Comparison of ENCODE assay signal across 20 cellular contexts in genomic region chrX:152900937-152901445, GRCh38. TPM values are rescaled to one million over a fixed set of nuclear protein-coding genes. Genes with fewer than 3 reads are reported as not detected.
DNase-seq lines count a peak whose midpoint lies in the region; ATAC-seq, FAIRE-seq and TF ChIP-seq lines count a peak whose summit lies in the region.
"Had no signal": no experiment of that assay in that cellular context is flagged by ENCODE, and none has a peak within 500 bp of the region (broad histone marks: within the 10 kb centered on the region; RNA-seq: fewer than 3 reads in every experiment).

No MANE protein-coding gene starts in this region.

- TF ChIP-seq CTCF in keratinocyte (optimal IDR thresholded peaks at IDR 0.05 in 1 of 3, IDR thresholded peaks at IDR 0.05 in 1 of 3, conservative IDR thresholded peaks at IDR 0.05 in 1 of 3; ENCODE audit: extremely low read depth in 1 of 3, insufficient read depth in 2 of 3, low read length in 3 of 3) (no peak), stomach (IDR thresholded peaks at IDR 0.05) (no peak), hepatocyte (IDR thresholded peaks at IDR 0.05; ENCODE audit: poor library complexity) (no peak)

- H4K20me1 ChIP-seq in keratinocyte (ENCODE audit: control insufficient read depth, extremely low read depth, insufficient read depth, low read length) (no peaks in the 10 kb centered on the region), hepatocyte (ENCODE audit: insufficient read depth, poor library complexity, severe bottlenecking) (no peaks in the 10 kb centered on the region)

- no peaks in the 10 kb centered on the region for H3K36me3 ChIP-seq in keratinocyte (ENCODE audit: control insufficient read depth in 2 of 2, extremely low read depth in 1 of 2, insufficient read depth in 2 of 2, low read length in 2 of 2)
- no peaks in the 10 kb centered on the region for H3K36me3 ChIP-seq in stomach
- no peaks in the 10 kb centered on the region for H3K36me3 ChIP-seq in hepatocyte (replicated peaks; ENCODE audit: insufficient read depth, low read depth)
- H3K36me3 ChIP-seq: BLaER1, HAP-1 had no signal

- H3K4me1 Mint-ChIP-seq in activated T-cell treated with anti-CD3 and anti-CD28 coated beads, Interleukin-2, amount 50 U/mL, for 4 hours (ENCODE audit: low read depth): peaks cover 3% of the 10 kb centered on the region

- H3K9me2 ChIP-seq in hepatocyte (replicated peaks; ENCODE audit: insufficient read depth): no peaks in the 10 kb centered on the region

- no peak for FAIRE-seq in keratinocyte (lab: Jason Lieb, UNC)

- no peaks in the 10 kb centered on the region for H3K9me3 ChIP-seq in keratinocyte (ENCODE audit: control insufficient read depth, low read depth, low read length)
- H3K9me3 ChIP-seq in stomach: no peaks in the 10 kb centered on the region
- no peaks in the 10 kb centered on the region for H3K9me3 ChIP-seq in hepatocyte (ENCODE audit: low read depth)
- H3K9me3 ChIP-seq: BLaER1, HAP-1 had no signal

- no peak for TF ChIP-seq POLR2A in stomach (IDR thresholded peaks at IDR 0.05)

- peak overlapping the region; percentile 4 for H3K4me2 ChIP-seq in keratinocyte (ENCODE audit: control insufficient read depth, extremely low read depth, insufficient read depth, low read depth, low read length)
- no peak overlapping the region for H3K4me2 ChIP-seq in hepatocyte
- H3K4me2 ChIP-seq: BLaER1 had no signal

- no peak overlapping the region for H3K9ac ChIP-seq in keratinocyte (ENCODE audit: control insufficient read depth, extremely low read depth, insufficient read depth, low read length)
- H3K9ac ChIP-seq: BLaER1 had no signal

- H3K27ac ChIP-seq in keratinocyte (ENCODE audit: control insufficient read depth, insufficient read depth, low read length) (no peak overlapping the region), stomach (no peak overlapping the region), hepatocyte (no peak overlapping the region)
- H3K27ac ChIP-seq: BLaER1, HL-60 had no signal

- no peaks in the 10 kb centered on the region for H3K27me3 ChIP-seq in keratinocyte (ENCODE audit: control insufficient read depth, extremely low read depth, insufficient read depth, low read length)
- peaks cover 0 to 19% (median 5%) of the 10 kb centered on the region in 3 donors for H3K27me3 ChIP-seq in stomach
- no peaks in the 10 kb centered on the region for H3K27me3 ChIP-seq in hepatocyte

- no peaks in the 10 kb centered on the region for H3K36me3 Mint-ChIP-seq in activated T-cell treated with anti-CD3 and anti-CD28 coated beads, Interleukin-2, amount 50 U/mL, for 4 hours (ENCODE audit: insufficient read depth)
- H3K36me3 Mint-ChIP-seq: CD8-positive, alpha-beta T cell had no signal

- intact Hi-C loops in Right ventricle myocardium inferior (cut with DNase I): no loop called here
- intact Hi-C loops in stomach (cut with DNase I; ENCODE audit: low total_unique reads): no loop called here

- no peaks in the 10 kb centered on the region for H3K9me1 ChIP-seq in keratinocyte (ENCODE audit: control insufficient read depth, extremely low read depth, insufficient read depth, low read length)

- H3K27me3 Mint-ChIP-seq in activated T-cell treated with anti-CD3 and anti-CD28 coated beads, Interleukin-2, amount 50 U/mL, for 4 hours (ENCODE audit: low read depth): peaks cover 16% of the 10 kb centered on the region

- no peak for DNase-seq in activated T-cell treated with anti-CD3 and anti-CD28 coated beads, Interleukin-2, amount 50 U/mL, for 4 hours
- no peak for DNase-seq in activated T-cell treated with anti-CD3 and anti-CD28 coated beads, Interleukin-2, amount 50 U/mL, for 48 hours
- DNase-seq in amniotic epithelial cell (ENCODE audit: low read depth) (peak; percentile 41), keratinocyte (ENCODE audit: low read depth, low spot score) (no peak), Right ventricle myocardium inferior (ENCODE audit: missing footprints) (no peak), stomach (no peak), DMS114 treated with DMSO at 0.1 percent for 48 hours (lab: John Stamatoyannopoulos, UW; ENCODE audit: unreplicated experiment) (no peak), hepatocyte (ENCODE audit: low spot score) (no peak)
- DNase-seq: CD8-positive, alpha-beta T cell; DMS79; NCI-H1436; NCI-H2029; NCI-H2171; NCI-H446 treated with DMSO at 0.1 percent for 48 hours; NK-92 treated with Interleukin-12 subunit alpha and Interleukin-12 subunit beta, amount 100 ng/mL, for 24 hours; RPMI8226 had no signal

- dilution Hi-C loops in keratinocyte (cut with MboI; ENCODE audit: extremely low pct_ligation_motif_present, low sequenced_read_pairs): no loop called here

- H3K79me2 ChIP-seq in keratinocyte (ENCODE audit: control insufficient read depth, insufficient read depth, low read length) (no peaks in the 10 kb centered on the region), hepatocyte (no peaks in the 10 kb centered on the region)

- H3K4me1 ChIP-seq in keratinocyte (ENCODE audit: control insufficient read depth, extremely low read depth, insufficient read depth, low read length) (peaks cover 38% of the 10 kb centered on the region), stomach (peaks cover 0 to 7% (median 0%) of the 10 kb centered on the region in 4 donors), hepatocyte (ENCODE audit: insufficient read depth) (no peaks in the 10 kb centered on the region)

- H2AFZ ChIP-seq in keratinocyte (ENCODE audit: control insufficient read depth, low read length) (no peak overlapping the region), hepatocyte (no peak overlapping the region)

- WGBS in stomach, 5 donors: 86 to 94% (median 88%) methylated on average over 6 to 8 of the region's 8 CpGs
- WGBS in hepatocyte (ENCODE audit: low lambda C conversion rate, missing lambda C conversion rate): 83% methylated on average over 8 of the region's 8 CpGs

- no peaks in the 10 kb centered on the region for H3K9me3 Mint-ChIP-seq in activated T-cell treated with anti-CD3 and anti-CD28 coated beads, Interleukin-2, amount 50 U/mL, for 4 hours
- H3K9me3 Mint-ChIP-seq: CD8-positive, alpha-beta T cell had no signal

- no peak overlapping the region for H3K4me3 Mint-ChIP-seq in activated T-cell treated with anti-CD3 and anti-CD28 coated beads, Interleukin-2, amount 50 U/mL, for 4 hours
- H3K4me3 Mint-ChIP-seq: CD8-positive, alpha-beta T cell had no signal

- peak; percentile 32 to 33 for ATAC-seq in activated T-cell treated with anti-CD3 and anti-CD28 coated beads, Interleukin-2, amount 50 U/mL, for 4 hours
- no peak for ATAC-seq in Right ventricle myocardium inferior
- ATAC-seq: CD8-positive, alpha-beta T cell had no signal

- TF ChIP-seq EP300 in stomach (IDR thresholded peaks at IDR 0.05): no peak

- H3K4me3 ChIP-seq in keratinocyte (ENCODE audit: control insufficient read depth in 2 of 3, extremely low read depth in 1 of 3, insufficient read depth in 2 of 3, low read depth in 1 of 3, low read length in 3 of 3) (no peak overlapping the region), stomach (no peak overlapping the region), hepatocyte (no peak overlapping the region)
- H3K4me3 ChIP-seq: BLaER1, HAP-1 had no signal

RNA-seq across cellular contexts. Expression of gene ZNF185, which starts 3.1 kb away (rescaled TPM):
- under 1 TPM; 0.53 to 0.68 (median 0.61) TPM for total RNA-seq in activated T-cell treated with anti-CD3 and anti-CD28 coated beads, Interleukin-2, amount 50 U/mL, for 4 hours
- polyA plus RNA-seq in keratinocyte (48.6 to 73.2 TPM (median 55.6 TPM) in 3 replicates), stomach (10 to 100 TPM in 1 of 3 donors, 1 to 10 TPM in 2; 4.4 to 48.2 (median 4.6) TPM), hepatocyte (18.1 and 18.3 TPM in 2 replicates)
- 30.6 TPM for polyA plus RNA-seq in keratinocyte (2011; ENCODE audit: low read depth)
- 36.5 and 56.8 TPM in 2 replicates for polyA plus RNA-seq in keratinocyte (2011; cell fraction: cytosol; rRNA removed)
- 65.5 and 89.6 TPM in 2 replicates for polyA plus RNA-seq in keratinocyte (2011; cell fraction: nucleus; rRNA removed)
- 32.2 and 96.3 TPM in 2 replicates for polyA plus RNA-seq in keratinocyte (2012; ENCODE audit: low replicate concordance)
- 49.2 to 74.7 TPM (median 58.6 TPM) in 3 replicates for polyA minus RNA-seq in keratinocyte
- 37.0 TPM for polyA minus RNA-seq in keratinocyte (2011; cell fraction: cytosol; rRNA and poly(A)+ RNA removed)
- 36.8 and 45.4 TPM in 2 replicates for polyA minus RNA-seq in keratinocyte (2011; cell fraction: nucleus; rRNA and poly(A)+ RNA removed)
- total RNA-seq in Right ventricle myocardium inferior (1.9 TPM), stomach (1 to 10 TPM; 1.2 to 6.5 (median 4.5) TPM), hepatocyte (10.6 and 10.8 TPM in 2 replicates)
- total RNA-seq: G401 had no signal
